In the genomic region with DNA sequence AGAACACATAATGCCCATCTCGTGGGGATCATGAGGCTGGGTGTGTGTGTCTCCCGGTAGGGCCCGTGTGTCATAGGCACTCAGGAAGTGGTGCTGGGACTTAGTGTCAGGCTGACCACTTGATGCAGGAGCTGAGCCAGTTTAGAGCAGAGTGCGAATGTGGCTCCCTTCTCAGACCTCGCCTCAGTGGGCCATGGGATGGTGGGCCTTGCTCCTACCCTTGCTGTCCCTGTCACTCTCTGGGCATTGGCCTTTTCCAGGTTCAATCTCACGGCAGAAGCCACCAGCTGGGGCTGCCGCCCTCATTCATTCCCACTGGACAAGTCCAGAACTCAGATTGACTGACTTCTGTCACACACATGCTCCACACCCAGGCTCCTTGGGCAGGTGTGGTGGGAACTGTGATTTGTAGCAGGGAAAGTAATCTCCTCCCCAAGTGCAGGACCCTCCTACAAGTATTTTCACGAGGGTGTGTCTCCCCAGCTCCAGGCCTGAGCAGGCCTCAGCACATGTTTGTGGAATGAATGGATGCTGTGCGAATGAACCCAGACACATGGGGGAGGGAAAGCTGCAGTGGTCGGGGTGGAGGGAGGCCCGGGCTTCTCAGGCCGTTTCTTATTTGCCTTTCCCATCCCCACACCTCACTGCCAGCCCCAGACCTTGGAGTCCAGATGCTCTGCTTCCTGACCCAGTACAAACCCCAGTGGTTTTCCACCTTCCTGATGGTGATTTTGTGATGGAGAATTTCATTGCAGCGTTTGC, we compare ENCODE assay signal across 13 cellular contexts. TPM values are rescaled to one million over a fixed set of nuclear protein-coding genes. Genes with fewer than 3 reads are reported as not detected.
DNase-seq lines count a peak whose midpoint lies in the region; ATAC-seq and TF ChIP-seq lines count a peak whose summit lies in the region.
"Had no signal": no experiment of that assay in that cellular context is flagged by ENCODE, and none has a peak within 500 bp of the region (broad histone marks: within the 10 kb centered on the region; RNA-seq: fewer than 3 reads in every experiment).

No MANE protein-coding gene starts in this region.

- WGBS in gastroesophageal sphincter (ENCODE audit: low coverage in 1 of 2), 2 donors = 43 to 86% methylated on average over 1 to 5 of the region's 13 CpGs
- 70 to 84% (median 78%) methylated on average over 11 to 13 of the region's 13 CpGs for WGBS in stomach, 5 donors

- H3K4me1 ChIP-seq in RWPE2 (ENCODE audit: insufficient read depth, poor library complexity, severe bottlenecking) (peaks cover 10% of the 10 kb centered on the region), gastroesophageal sphincter (peaks cover 0 to 32% (median 11%) of the 10 kb centered on the region in 3 donors), stomach (peaks cover 0 to 15% (median 13%) of the 10 kb centered on the region in 4 donors)

- CTCF ChIA-PET in activated naive CD4-positive, alpha-beta T cell treated with anti-CD3 and anti-CD28 coated beads, Interleukin-2, amount 10 ng/mL, durations not matched to agents 7 days and 5 days (lab: Charles Lee) = interaction anchor here (1.1 to 2.8 kb wide), 3 partner anchors 9 to 121 kb away, joined by 3 to 9 read pairs (median 4); no protein-coding TSS in a partner anchor

- H3K27me3 ChIP-seq in RWPE2 (ENCODE audit: insufficient read depth, poor library complexity, severe bottlenecking) (no peaks in the 10 kb centered on the region), gastroesophageal sphincter (no peaks in the 10 kb centered on the region), stomach (no peaks in the 10 kb centered on the region)

- intact Hi-C loops in stomach (cut with DNase I; ENCODE audit: low total_unique reads) = no loop called here

- H3K4me3 ChIP-seq in RWPE2 (ENCODE audit: severe bottlenecking) (no peak overlapping the region), gastroesophageal sphincter (no peak overlapping the region), stomach (no peak overlapping the region)

- no peak overlapping the region for H3K27ac ChIP-seq in RWPE2 (ENCODE audit: poor library complexity, severe bottlenecking)
- peak overlapping the region; percentile 2 to 79 (median 68) for H3K27ac ChIP-seq in gastroesophageal sphincter
- no peak overlapping the region for H3K27ac ChIP-seq in stomach

- TF ChIP-seq POLR2A in gastroesophageal sphincter (IDR thresholded peaks at IDR 0.05) = no peak
- TF ChIP-seq POLR2A in stomach (IDR thresholded peaks at IDR 0.05) = no peak

- no peak overlapping the region for H3K27ac Mint-ChIP-seq in activated naive CD4-positive, alpha-beta T cell treated with anti-CD3 and anti-CD28 coated beads, Interleukin-2, amount 10 ng/mL, durations not matched to agents 7 days and 5 days
- H3K27ac Mint-ChIP-seq: B cell; T-helper 1 cell treated with Interleukin-12 subunit alpha and Interleukin-12 subunit beta and Interleukin-4 antibody, amounts not matched to agents 30 μg/mL and 1 μg/mL, for 36 hours had no signal

- peaks cover 9% of the 10 kb centered on the region for H3K4me1 Mint-ChIP-seq in activated naive CD4-positive, alpha-beta T cell treated with anti-CD3 and anti-CD28 coated beads, Interleukin-2, amount 10 ng/mL, durations not matched to agents 7 days and 5 days
- H3K4me1 Mint-ChIP-seq: B cell had no signal

- H3K9me3 ChIP-seq in RWPE2 (ENCODE audit: severe bottlenecking) (no peaks in the 10 kb centered on the region), gastroesophageal sphincter (no peaks in the 10 kb centered on the region), stomach (no peaks in the 10 kb centered on the region)

- peak; percentile 15 for DNase-seq in activated naive CD4-positive, alpha-beta T cell treated with anti-CD3 and anti-CD28 coated beads, Interleukin-2, amount 10 ng/mL, durations not matched to agents 7 days and 5 days
- no peak for DNase-seq in activated naive CD4-positive, alpha-beta T cell treated with anti-CD3 and anti-CD28 coated beads, Interleukin-2, amount 50 U/mL, for 16 hours
- DNase-seq in RWPE2 (ENCODE audit: low spot score) = peak; percentile 53
- peak; percentile 10 for DNase-seq in stomach
- DNase-seq in COLO668 (lab: John Stamatoyannopoulos, UW; ENCODE audit: unreplicated experiment) = no peak
- no peak for DNase-seq in cortex of kidney (lab: John Stamatoyannopoulos, UW)
- DNase-seq: amygdala; effector CD8-positive, alpha-beta T cell; Karpas-422 had no signal

- TF ChIP-seq EP300 in gastroesophageal sphincter (IDR thresholded peaks at IDR 0.05) (no peak), stomach (IDR thresholded peaks at IDR 0.05) (no peak)

- TF ChIP-seq CTCF in RWPE2 (IDR thresholded peaks at IDR 0.05; ENCODE audit: poor library complexity, severe bottlenecking) (no peak), gastroesophageal sphincter (IDR thresholded peaks at IDR 0.05) (no peak), stomach (IDR thresholded peaks at IDR 0.05) (no peak)

- no peaks in the 10 kb centered on the region for H3K36me3 Mint-ChIP-seq in activated naive CD4-positive, alpha-beta T cell treated with anti-CD3 and anti-CD28 coated beads, Interleukin-2, amount 10 ng/mL, durations not matched to agents 7 days and 5 days

- H3K36me3 ChIP-seq in RWPE2 (ENCODE audit: low read depth) (no peaks in the 10 kb centered on the region), gastroesophageal sphincter (peaks cover 0 to 36% of the 10 kb centered on the region in 2 donors), stomach (peaks cover 6 to 38% (median 34%) of the 10 kb centered on the region in 4 donors)

- H3K27me3 Mint-ChIP-seq in activated naive CD4-positive, alpha-beta T cell treated with anti-CD3 and anti-CD28 coated beads, Interleukin-2, amount 10 ng/mL, durations not matched to agents 7 days and 5 days = peaks cover 3% of the 10 kb centered on the region
- H3K27me3 Mint-ChIP-seq: B cell had no signal

- H3K4me3 Mint-ChIP-seq in activated naive CD4-positive, alpha-beta T cell treated with anti-CD3 and anti-CD28 coated beads, Interleukin-2, amount 10 ng/mL, durations not matched to agents 7 days and 5 days = no peak overlapping the region
- H3K4me3 Mint-ChIP-seq: B cell; T-helper 1 cell treated with Interleukin-12 subunit alpha and Interleukin-12 subunit beta and Interleukin-4 antibody, amounts not matched to agents 30 μg/mL and 1 μg/mL, for 36 hours had no signal

- no peaks in the 10 kb centered on the region for H3K9me3 Mint-ChIP-seq in activated naive CD4-positive, alpha-beta T cell treated with anti-CD3 and anti-CD28 coated beads, Interleukin-2, amount 10 ng/mL, durations not matched to agents 7 days and 5 days
- H3K9me3 Mint-ChIP-seq: T-helper 1 cell treated with Interleukin-12 subunit alpha and Interleukin-12 subunit beta and Interleukin-4 antibody, amounts not matched to agents 30 μg/mL and 1 μg/mL, for 36 hours had no signal

- ATAC-seq in RWPE2 (ENCODE audit: low read depth) (peak; percentile 48; the same call in 2 of the 3 replicates), gastroesophageal sphincter (no peak), GM21367 (IDR thresholded peaks at IDR 0.05; ENCODE audit: unreplicated experiment) (no peak)

RNA-seq across cellular contexts. Expression of a gene that starts 54.9 kb away (rescaled TPM):
- total RNA-seq in gastroesophageal sphincter (1 to 10 TPM; 3.9 to 5.6 (median 4.2) TPM), stomach (1 to 10 TPM in 1 of 5 donors, not detected in 4; 1.1 TPM)
- polyA plus RNA-seq in stomach = under 1 TPM; 0.31 to 0.92 (median 0.75) TPM
- total RNA-seq: B cell had no signal

Comparison
In these comparisons a context has a peak if more than half of its experiments do, and no peak if none do; other contexts are left out.
1. DNase-seq: peak in activated naive CD4-positive, alpha-beta T cell treated with anti-CD3 and anti-CD28 coated beads, Interleukin-2, amount 10 ng/mL, durations not matched to agents 7 days and 5 days (single experiment), RWPE2 (single experiment) and stomach (single experiment); none in activated naive CD4-positive, alpha-beta T cell treated with anti-CD3 and anti-CD28 coated beads, Interleukin-2, amount 50 U/mL, for 16 hours (single experiment), COLO668 (single experiment) and cortex of kidney (single experiment).
2. H3K27ac ChIP-seq: peak in gastroesophageal sphincter (4 of 4); none in RWPE2 (single experiment) and stomach (0 of 5).